Comparison of ENCODE assay signal across 14 cellular contexts in genomic region chr14:19669151-19669601, GRCh38. TPM values are rescaled to one million over a fixed set of nuclear protein-coding genes. Genes with fewer than 3 reads are reported as not detected.
DNase-seq lines count a peak whose midpoint lies in the region; ATAC-seq and TF ChIP-seq lines count a peak whose summit lies in the region.
"Not testable (repeated sequence)": the region's sequence is repeated elsewhere in the genome, so short reads cannot be mapped to it uniquely, and the experiment has no call there.
"Had no signal": no experiment of that assay in that cellular context is flagged by ENCODE, and none has a peak within 500 bp of the region (broad histone marks: within the 10 kb centered on the region; RNA-seq: fewer than 3 reads in every experiment).

No MANE protein-coding gene starts in this region.

- intact Hi-C loops in left cardiac atrium (cut with DNase I); mucosa of descending colon (cut with DNase I, micrococcal nuclease); spleen (cut with DNase I; ENCODE audit: low total_unique reads): not testable (repeated sequence)

- ATAC-seq in left cardiac atrium, mucosa of descending colon: not testable (repeated sequence)

- WGBS in spleen, 5 donors: 86 to 92% (median 87%) methylated on average over 19 of the region's 19 CpGs

- not testable (repeated sequence) for H3K4me3 ChIP-seq in mucosa of descending colon, spleen

- TF ChIP-seq CTCF in mucosa of descending colon (IDR thresholded peaks at IDR 0.05); spleen (IDR thresholded peaks at IDR 0.05 in 8 of 11, conservative IDR thresholded peaks at IDR 0.05 in 3 of 11): not testable (repeated sequence)

- TF ChIP-seq POLR2A in spleen (IDR thresholded peaks at IDR 0.05): not testable (repeated sequence)

- H3K36me3 ChIP-seq in mucosa of descending colon (ENCODE audit: low read depth); spleen: not testable (repeated sequence)

- H3K27me3 ChIP-seq in spleen (replicated peaks in 1 of 7): not testable (repeated sequence)

- not testable (repeated sequence) for H3K4me1 ChIP-seq in mucosa of descending colon (ENCODE audit: low read depth); spleen

- H3K27ac ChIP-seq in spleen: not testable (repeated sequence)

- DNase-seq in 8988T (peak; percentile 0), GM03348 (ENCODE audit: low spot score) (peak; percentile 5), ecto neural progenitor cell (ENCODE audit: low spot score) (peak; percentile 36), left cardiac atrium (peak; percentile 17), islet precursor cell (peak; percentile 54), mucosa of descending colon (peak in 2 of 3 donors; percentile 19 to 73), spleen (peak; percentile 84)
- peak; percentile 57 for DNase-seq in activated CD8-positive, alpha-beta memory T cell treated with anti-CD3 and anti-CD28 coated beads for 24 hours

- H3K9me3 ChIP-seq in mucosa of descending colon: peaks cover 40% of the 10 kb centered on the region
- peaks cover 0 to 39% (median 18%) of the 10 kb centered on the region in 8 donors for H3K9me3 ChIP-seq in spleen

RNA-seq across cellular contexts. Expression of gene OR11H2, which starts 44.5 kb away (rescaled TPM):
- total RNA-seq in left cardiac atrium: not detected
- not detected for total RNA-seq in mucosa of descending colon
- not detected for total RNA-seq in spleen
- not detected for polyA plus RNA-seq in spleen
- total RNA-seq: CD4-positive, alpha-beta T cell; Daoy; GM12878; GM23338; H9; HT-29 had no signal
- polyA plus RNA-seq: GM12878, GM23338 had no signal

Comparison
In these comparisons a context has a peak if more than half of its experiments do, and no peak if none do; other contexts are left out.
1. DNase-seq: peak in every context shown above with its lines; median percentile 84 in spleen; 57 in activated CD8-positive, alpha-beta memory T cell treated with anti-CD3 and anti-CD28 coated beads for 24 hours; 54 in islet precursor cell; 46 in mucosa of descending colon; 36 in ecto neural progenitor cell; 17 in left cardiac atrium; 5 in GM03348; 0 in 8988T.